12 cellular contexts compared by ENCODE assay signal in the genomic region with DNA sequence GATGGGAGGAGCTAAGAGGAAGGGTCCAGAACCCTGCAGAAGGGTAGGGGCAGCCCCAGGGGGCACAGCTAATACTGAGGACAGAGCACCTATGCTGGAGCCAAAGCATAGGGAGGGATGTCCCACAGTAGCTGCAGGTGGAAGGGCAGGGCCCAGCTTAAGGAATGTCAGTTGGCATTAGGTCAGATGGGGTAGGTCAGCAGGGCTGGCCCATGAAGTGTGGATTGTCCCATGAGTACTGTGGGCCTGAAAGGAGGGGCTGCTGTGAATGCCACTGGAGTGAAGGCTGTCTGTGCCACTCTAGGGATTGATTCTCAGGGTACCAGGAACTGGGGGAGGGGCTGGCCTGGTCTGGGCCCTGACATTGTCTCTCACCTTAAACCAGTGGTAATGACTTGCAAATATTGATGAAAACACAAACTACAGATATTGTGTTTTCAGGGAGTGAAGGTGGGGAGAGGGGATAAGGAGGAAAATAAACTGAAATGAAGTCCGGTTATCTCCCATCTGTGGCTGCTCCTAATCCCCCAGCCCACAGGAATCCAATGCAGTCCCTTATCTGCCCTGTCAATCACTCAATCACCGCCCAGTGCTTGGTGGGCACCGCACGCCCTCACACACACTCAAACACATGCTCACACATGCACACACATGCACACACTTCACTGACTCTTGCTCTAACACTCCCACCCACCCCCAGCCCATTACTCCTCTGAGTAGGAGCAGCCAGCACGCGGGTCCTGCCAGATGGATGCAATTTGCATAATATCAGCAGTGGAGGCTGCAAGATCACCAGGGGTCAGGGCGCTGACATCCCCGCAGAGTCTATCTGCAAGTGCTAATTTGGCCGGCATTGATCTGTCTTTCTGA. TPM values are rescaled to one million over a fixed set of nuclear protein-coding genes. Genes with fewer than 3 reads are reported as not detected.
DNase-seq lines count a peak whose midpoint lies in the region; TF ChIP-seq lines count a peak whose summit lies in the region.
"Had no signal": no experiment of that assay in that cellular context is flagged by ENCODE, and none has a peak within 500 bp of the region (broad histone marks: within the 10 kb centered on the region; RNA-seq: fewer than 3 reads in every experiment).

No MANE protein-coding gene starts in this region.

- TF ChIP-seq POLR2A in tibial nerve (IDR thresholded peaks at IDR 0.05) (no peak), breast epithelium (IDR thresholded peaks at IDR 0.05) (no peak)

- H3K27ac ChIP-seq in esophagus (ENCODE audit: low read depth in 2 of 2, low read length in 1 of 2) (peak overlapping the region; percentile 32 to 55), tibial nerve (peak overlapping the region; percentile 79 to 93 (median 86)), breast epithelium (peak overlapping the region in 1 of 2 donors; percentile 87)

- TF ChIP-seq CTCF in tibial nerve (IDR thresholded peaks at IDR 0.05) (no peak), breast epithelium (IDR thresholded peaks at IDR 0.05) (no peak)

- H3K9me3 ChIP-seq in esophagus (ENCODE audit: control insufficient read depth in 2 of 2, insufficient read depth in 1 of 2, low read depth in 1 of 2, low read length in 1 of 2) (no peaks in the 10 kb centered on the region), tibial nerve (no peaks in the 10 kb centered on the region), breast epithelium (no peaks in the 10 kb centered on the region)

- no peaks in the 10 kb centered on the region for H3K27me3 ChIP-seq in esophagus (ENCODE audit: control insufficient read depth in 1 of 2, insufficient read depth in 2 of 2, low read length in 2 of 2)
- no peaks in the 10 kb centered on the region for H3K27me3 ChIP-seq in tibial nerve
- H3K27me3 ChIP-seq in breast epithelium: no peaks in the 10 kb centered on the region

- whole genome bisulfite sequencing in esophagus, 2 donors: 83 to 90% methylated on average over 9 of the region's 9 CpGs
- 57 to 71% methylated on average over 9 of the region's 9 CpGs for WGBS in tibial nerve, 2 donors

- no peak for TF ChIP-seq EP300 in tibial nerve (IDR thresholded peaks at IDR 0.05)

- H3K4me3 ChIP-seq in esophagus (ENCODE audit: low read depth in 1 of 2, low read length in 2 of 2) (no peak overlapping the region), tibial nerve (no peak overlapping the region), breast epithelium (no peak overlapping the region)

- H3K36me3 ChIP-seq in esophagus (ENCODE audit: control insufficient read depth in 2 of 2, insufficient read depth in 2 of 2, low read length in 1 of 2): peaks cover 0 to 8% of the 10 kb centered on the region in 2 donors
- H3K36me3 ChIP-seq in tibial nerve: peaks cover 0 to 25% (median 0%) of the 10 kb centered on the region in 3 donors
- no peaks in the 10 kb centered on the region for H3K36me3 ChIP-seq in breast epithelium

- H3K4me1 ChIP-seq in esophagus (ENCODE audit: control insufficient read depth in 2 of 2, insufficient read depth in 2 of 2, low read length in 1 of 2) (peaks cover 0 to 4% of the 10 kb centered on the region in 2 donors), tibial nerve (peaks cover 0 to 61% (median 36%) of the 10 kb centered on the region in 4 donors), breast epithelium (no peaks in the 10 kb centered on the region)

- intact Hi-C loops in breast epithelium (cut with DNase I; ENCODE audit: low total_unique reads): no loop called here

- DNase-seq in NCI-H146 (lab: John Stamatoyannopoulos, UW): peak; percentile 43
- DNase-seq in NCI-H146 treated with DMSO at 0.1 percent for 48 hours (lab: John Stamatoyannopoulos, UW; ENCODE audit: unreplicated experiment): no peak
- peak; percentile 50 for DNase-seq in myocyte (ENCODE audit: low read depth)
- no peak for DNase-seq in tibial nerve (ENCODE audit: low spot score in 2 of 2)
- no peak for DNase-seq in breast epithelium (ENCODE audit: low spot score in 2 of 2)
- no peak for DNase-seq in stimulated activated naive CD4-positive, alpha-beta T cell (lab: John Stamatoyannopoulos, UW)
- no peak for DNase-seq in NCI-H128 (lab: John Stamatoyannopoulos, UW; ENCODE audit: unreplicated experiment)
- DNase-seq: 8988T; naive thymus-derived CD4-positive, alpha-beta T cell; NCI-H1417 treated with DMSO at 0.1 percent for 48 hours; stimulated activated CD4-positive, alpha-beta T cell treated with anti-CD3 and anti-CD28 coated beads, Interleukin-2, amount 100 ng/mL, for 24 hours had no signal

RNA-seq across cellular contexts. Expression of a gene that starts 27.8 kb away (rescaled TPM):
- polyA plus RNA-seq in esophagus: 10 to 100 TPM; 21.8 to 27.8 TPM
- total RNA-seq in myocyte: 18.1 and 20.8 TPM in 2 replicates
- 44.6 TPM for polyA plus RNA-seq in myocyte (2012)
- total RNA-seq in tibial nerve: 10 to 100 TPM; 39.8 to 81.2 (median 67.0) TPM
- total RNA-seq in breast epithelium: 10 to 100 TPM; 40.3 to 66.2 (median 51.4) TPM

Comparison
In these comparisons a context has a peak if more than half of its experiments do, and no peak if none do; other contexts are left out.
1. DNase-seq: peak in NCI-H146 (single experiment) and myocyte (single experiment); none in NCI-H146 treated with DMSO at 0.1 percent for 48 hours (single experiment), tibial nerve (0 of 2), breast epithelium (0 of 2), stimulated activated naive CD4-positive, alpha-beta T cell (0 of 6) and NCI-H128 (single experiment).